ENCODE assay signal across 9 cellular contexts in genomic region chr5:111795142-111795541, GRCh38.
"Had no signal": no experiment of that assay in that cellular context is flagged by ENCODE, and none has a peak within 500 bp of the region (broad histone marks: within the 10 kb centered on the region; RNA-seq: fewer than 3 reads in every experiment).

No MANE protein-coding gene starts in this region.

- H3K36me3 ChIP-seq: HAP-1 had no signal

- H3K4me1 ChIP-seq: HAP-1 had no signal

- H3K4me3 Mint-ChIP-seq: HFFc6, IgD-negative memory B cell had no signal

- H3K27ac Mint-ChIP-seq: HFFc6, IgD-negative memory B cell had no signal

- H3K9ac ChIP-seq: GM23248 had no signal

- ATAC-seq: HCT116 had no signal

- H3K9me3 Mint-ChIP-seq: HFFc6 had no signal

- H3K4me3 ChIP-seq: GM23248, HAP-1 had no signal

- DNase-seq: GM23248, GOT3, H7, HFFc6, KG1 had no signal

- H2AFZ ChIP-seq: GM23248 had no signal

- H3K27ac ChIP-seq: GM23248, HL-60 had no signal

- H3K4me1 Mint-ChIP-seq: IgD-negative memory B cell had no signal
